Comparison of ENCODE assay signal across 8 cellular contexts in genomic region chr6:44151348-44152108, GRCh38. TPM values are rescaled to one million over a fixed set of nuclear protein-coding genes. Genes with fewer than 3 reads are reported as not detected.
DNase-seq lines count a peak whose midpoint lies in the region; ATAC-seq and TF ChIP-seq lines count a peak whose summit lies in the region.

No MANE protein-coding gene starts in this region.

- H3K4me3 ChIP-seq in prostate gland (no peak overlapping the region), uterus (no peak overlapping the region)

- CTCF ChIA-PET in activated naive CD4-positive, alpha-beta T cell treated with anti-CD3 and anti-CD28 coated beads, Interleukin-2, amount 10 ng/mL, durations not matched to agents 7 days and 5 days (lab: Charles Lee), result interaction anchor here (0.6 to 2.5 kb wide), 7 partner anchors 10 to 73 kb away, joined by 3 to 37 read pairs (median 9); no protein-coding TSS in a partner anchor

- H3K27me3 ChIP-seq in prostate gland (replicated peaks; ENCODE audit: insufficient read depth) (no peaks in the 10 kb centered on the region), uterus (no peaks in the 10 kb centered on the region)

- H3K27ac ChIP-seq in 22Rv1 (no peak overlapping the region), prostate gland (no peak overlapping the region), uterus (no peak overlapping the region)

- no peaks in the 10 kb centered on the region for H3K27me3 Mint-ChIP-seq in activated naive CD4-positive, alpha-beta T cell treated with anti-CD3 and anti-CD28 coated beads, Interleukin-2, amount 10 ng/mL, durations not matched to agents 7 days and 5 days

- no peak overlapping the region for H3K4me3 Mint-ChIP-seq in activated naive CD4-positive, alpha-beta T cell treated with anti-CD3 and anti-CD28 coated beads, Interleukin-2, amount 10 ng/mL, durations not matched to agents 7 days and 5 days

- TF ChIP-seq POLR2A in prostate gland (IDR thresholded peaks at IDR 0.05) (no peak), uterus (IDR thresholded peaks at IDR 0.05) (no peak)

- WGBS in prostate gland, result 21% methylated on average over 29 of the region's 31 CpGs

- H3K9me3 ChIP-seq in prostate gland, result no peaks in the 10 kb centered on the region
- no peaks in the 10 kb centered on the region for H3K9me3 ChIP-seq in uterus

- no peaks in the 10 kb centered on the region for H3K36me3 Mint-ChIP-seq in activated naive CD4-positive, alpha-beta T cell treated with anti-CD3 and anti-CD28 coated beads, Interleukin-2, amount 10 ng/mL, durations not matched to agents 7 days and 5 days

- peak; percentile 99 for TF ChIP-seq CTCF in 22Rv1 (IDR thresholded peaks at IDR 0.05)
- peak; percentile 99 to 100 (median 100) for TF ChIP-seq CTCF in prostate gland (IDR thresholded peaks at IDR 0.05)
- TF ChIP-seq CTCF in uterus (IDR thresholded peaks at IDR 0.05), result peak; percentile 96 to 99 (median 98)

- H3K36me3 ChIP-seq in prostate gland (no peaks in the 10 kb centered on the region), uterus (no peaks in the 10 kb centered on the region)

- intact Hi-C loops in Right ventricle myocardium superior (cut with DNase I), result loop anchor here (2.0 kb wide), 1 partner anchor 53 kb away; no protein-coding TSS in a partner anchor
- intact Hi-C loops in prostate gland (cut with DNase I), result loop anchor here (1.0 kb wide), 2 partner anchors 54 to 57 kb away; no protein-coding TSS in a partner anchor
- intact Hi-C loops in uterus (cut with DNase I; ENCODE audit: low total_unique reads), result loop anchor here (2.0 kb wide), 1 partner anchor 55 kb away; no protein-coding TSS in a partner anchor

- H3K27ac Mint-ChIP-seq in activated naive CD4-positive, alpha-beta T cell treated with anti-CD3 and anti-CD28 coated beads, Interleukin-2, amount 10 ng/mL, durations not matched to agents 7 days and 5 days, result no peak overlapping the region

- DNase-seq in SKM-1 (lab: John Stamatoyannopoulos, UW; ENCODE audit: unreplicated experiment), result peak; percentile 61
- peak; percentile 85 for DNase-seq in activated naive CD4-positive, alpha-beta T cell treated with anti-CD3 and anti-CD28 coated beads, Interleukin-2, amount 10 ng/mL, durations not matched to agents 7 days and 5 days
- peak; percentile 86 for DNase-seq in Right ventricle myocardium superior
- peak; percentile 68 for DNase-seq in prostate gland (ENCODE audit: low spot score)
- DNase-seq in uterus, result peak; percentile 66 to 70

- no peaks in the 10 kb centered on the region for H3K9me3 Mint-ChIP-seq in activated naive CD4-positive, alpha-beta T cell treated with anti-CD3 and anti-CD28 coated beads, Interleukin-2, amount 10 ng/mL, durations not matched to agents 7 days and 5 days

- H3K4me1 ChIP-seq in prostate gland (replicated peaks), result no peaks in the 10 kb centered on the region
- H3K4me1 ChIP-seq in uterus, result no peaks in the 10 kb centered on the region

- peak; percentile 75 for ATAC-seq in GM18498 (IDR thresholded peaks at IDR 0.05; ENCODE audit: unreplicated experiment)
- ATAC-seq in HG03521 (IDR thresholded peaks at IDR 0.05; ENCODE audit: unreplicated experiment), result peak; percentile 64
- peak; percentile 86 for ATAC-seq in Right ventricle myocardium superior (ENCODE audit: poor library complexity)

- H3K4me1 Mint-ChIP-seq in activated naive CD4-positive, alpha-beta T cell treated with anti-CD3 and anti-CD28 coated beads, Interleukin-2, amount 10 ng/mL, durations not matched to agents 7 days and 5 days, result peaks cover 3% of the 10 kb centered on the region

RNA-seq across cellular contexts. Expression of gene CAPN11, which starts 7.1 kb away (rescaled TPM):
- total RNA-seq in Right ventricle myocardium superior (0.43 TPM), prostate gland (1 to 10 TPM in 1 of 2 donors, not detected in 1; 5.9 TPM), uterus (1 to 10 TPM in 1 of 4 donors, not detected in 3; 1.5 TPM)

RNA-seq across cellular contexts. Expression of gene TMEM63B, which starts 24.2 kb away (rescaled TPM):
- total RNA-seq in Right ventricle myocardium superior (46.3 TPM), prostate gland (100 to 1,000 TPM in 1 of 2 donors, 10 to 100 TPM in 1; 50.9 to 113 TPM), uterus (10 to 100 TPM in 2 of 4 donors, 1 to 10 TPM in 1, under 1 TPM in 1; 0.77 to 24.9 (median 15.4) TPM)

RNA-seq across cellular contexts. Expression of gene MRPL14, which starts 24.3 kb away (rescaled TPM):
- 41.0 TPM for total RNA-seq in Right ventricle myocardium superior
- total RNA-seq in prostate gland, result 10 to 100 TPM; 35.7 to 48.1 TPM
- total RNA-seq in uterus, result 10 to 100 TPM; 19.5 to 39.1 (median 33.6) TPM
